ENCODE assay signal across 8 cellular contexts in the genomic region with DNA sequence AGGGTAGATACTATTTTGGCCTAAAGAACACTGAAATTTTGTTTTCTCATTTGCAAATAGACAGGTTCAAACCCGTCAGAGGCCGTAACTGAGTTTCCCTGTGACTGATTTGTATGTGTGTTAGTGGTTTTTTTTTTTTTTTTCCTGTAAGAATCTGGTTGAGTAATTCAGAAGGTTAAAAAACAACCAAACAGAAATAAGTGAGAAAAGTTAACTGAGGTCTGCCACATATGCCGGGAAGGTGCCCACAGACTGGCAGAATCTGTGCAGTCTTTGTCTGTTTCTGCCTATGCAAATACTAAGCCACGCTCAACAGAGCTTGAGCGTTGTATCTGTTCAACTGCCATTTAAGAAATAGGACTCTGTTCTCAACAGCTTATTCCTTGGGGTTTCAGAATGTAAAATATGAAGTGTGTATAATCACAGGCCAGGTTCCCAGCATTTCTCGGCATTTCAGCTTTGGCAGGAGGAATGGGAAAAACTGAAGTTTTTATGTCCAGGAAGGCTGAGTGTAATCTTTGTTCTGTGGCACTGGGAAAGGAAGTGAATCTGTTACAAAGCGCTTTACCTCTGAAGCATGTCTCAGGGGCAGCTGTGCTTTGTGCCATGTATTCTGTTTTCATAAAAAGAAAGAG.
DNase-seq lines count a peak whose midpoint lies in the region; ATAC-seq, FAIRE-seq and TF ChIP-seq lines count a peak whose summit lies in the region.

No MANE protein-coding gene starts in this region.

- H2AK5ac ChIP-seq in H1 (ENCODE audit: low read depth, low read length): no peak overlapping the region

- H4K8ac ChIP-seq in H1 (ENCODE audit: extremely low read depth, insufficient read depth, low read length): no peak overlapping the region

- peak overlapping the region; percentile 89 for H2BK120ac ChIP-seq in H1 (replicated peaks; ENCODE audit: low read depth, low read length)

- H3K36me3 ChIP-seq in H1 (ENCODE audit: control insufficient read depth in 2 of 4, insufficient read depth in 4 of 4, low read length in 3 of 4): no peaks in the 10 kb centered on the region

- no peak overlapping the region for H2BK15ac ChIP-seq in H1 (ENCODE audit: low read length)

- CTCF ChIA-PET in H1 (lab: Charles Lee; ENCODE audit: partially characterized antibody): interaction anchor here (0.5 to 1.8 kb wide), 6 partner anchors 10 to 156 kb away, joined by 3 to 5 read pairs (median 4); no protein-coding TSS in a partner anchor

- TF ChIP-seq CTCF in H1 (IDR thresholded peaks at IDR 0.05; ENCODE audit: control extremely low read depth in 1 of 3, insufficient read depth in 1 of 3, low read depth in 1 of 3, low read length in 3 of 3): no peak
- no peak for TF ChIP-seq CTCF in omental fat pad (IDR thresholded peaks at IDR 0.05)

- peaks cover 10 to 30% (median 22%) of the 10 kb centered on the region in 4 experiments for H3K4me1 ChIP-seq in H1 (replicated peaks in 1 of 4; ENCODE audit: control insufficient read depth in 3 of 4, insufficient read depth in 4 of 4, low read length in 3 of 4)

- peak overlapping the region; percentile 41; the same call in 1 of the 2 replicates for H2BK12ac ChIP-seq in H1 (ENCODE audit: low read depth, low read length)

- H3K18ac ChIP-seq in H1 (ENCODE audit: extremely low read depth, low read length): no peak overlapping the region

- H3K9ac ChIP-seq in H1 (replicated peaks in 1 of 4; ENCODE audit: extremely low read depth in 1 of 4, low read depth in 3 of 4, low read length in 3 of 4): no peak overlapping the region; a peak in 1 of 7 replicates

- peak overlapping the region; percentile 38 for H4K5ac ChIP-seq in H1 (ENCODE audit: insufficient read length, low read depth, low read length)

- H3K23ac ChIP-seq in H1 (ENCODE audit: insufficient read length): no peak overlapping the region

- H4K91ac ChIP-seq in H1 (replicated peaks; ENCODE audit: insufficient read length, low read length): peak overlapping the region; percentile 38

- H3K4ac ChIP-seq in H1 (replicated peaks; ENCODE audit: insufficient read length, low read depth, low read length): peak overlapping the region; percentile 32

- ATAC-seq in GM19043 (IDR thresholded peaks at IDR 0.05; ENCODE audit: low read depth, unreplicated experiment) (peak; percentile 66), HG03039 (IDR thresholded peaks at IDR 0.05; ENCODE audit: unreplicated experiment) (peak; percentile 69), omental fat pad (ENCODE audit: low FRiP score) (no peak)

- 78% methylated on average over 7 of the region's 7 CpGs; no CpG with 5 or more reads in 1 of the 2 experiments for WGBS in H1 (ENCODE audit: extremely low coverage in 1 of 2, insufficient coverage in 1 of 2, insufficient read length in 1 of 2, insufficient replicate concordance in 2 of 2, low coverage in 1 of 2, low lambda C conversion rate in 2 of 2, missing lambda C conversion rate in 1 of 2), 2 experiments

- H3K56ac ChIP-seq in H1 (replicated peaks; ENCODE audit: insufficient read length, low read depth, low read length): no peak overlapping the region

- H3K4me3 ChIP-seq in H1 (ENCODE audit: extremely low read depth in 1 of 4, insufficient read depth in 2 of 4, low read depth in 3 of 4, low read length in 4 of 4): no peak overlapping the region

- peak overlapping the region; percentile 66 for H3K27ac ChIP-seq in H1 (ENCODE audit: low read depth, low read length)

- no peaks in the 10 kb centered on the region for H3K9me3 ChIP-seq in H1 (ENCODE audit: insufficient read depth in 2 of 2, low read depth in 1 of 2, low read length in 1 of 2)

- TF ChIP-seq RAD21 in H1 (IDR thresholded peaks at IDR 0.05 in 1 of 2, conservative IDR thresholded peaks at IDR 0.05 in 1 of 2; ENCODE audit: low read depth in 2 of 2, low read length in 2 of 2): no peak

- H2BK5ac ChIP-seq in H1 (ENCODE audit: low read depth, low read length): peak overlapping the region; percentile 63; the same call in 1 of the 2 replicates

- H3K4me2 ChIP-seq in H1 (ENCODE audit: insufficient read depth in 1 of 2, low read depth in 2 of 2, low read length in 2 of 2): 0 out of 4 replicates have a peak overlapping the region, but pooled peaks of 1 of the 2 experiments have one; percentile 23

- no peaks in the 10 kb centered on the region for H3K27me3 ChIP-seq in H1 (replicated peaks in 1 of 4; ENCODE audit: control insufficient read depth in 3 of 4, extremely low read depth in 1 of 4, insufficient read depth in 3 of 4, low read length in 3 of 4)

- TF ChIP-seq POLR2A in H1 (IDR thresholded peaks at IDR 0.05; ENCODE audit: control extremely low read depth in 1 of 2, low read depth in 2 of 2, low read length in 2 of 2): no peak

- H4K20me1 ChIP-seq in H1 (replicated peaks in 1 of 2; ENCODE audit: control insufficient read depth in 1 of 2, insufficient read depth in 2 of 2, low read length in 2 of 2): no peaks in the 10 kb centered on the region

- H3K23me2 ChIP-seq in H1 (ENCODE audit: low read depth, low read length): no peaks in the 10 kb centered on the region

- no peak overlapping the region for H3K14ac ChIP-seq in H1 (ENCODE audit: insufficient read length)

- H2BK20ac ChIP-seq in H1 (ENCODE audit: low read length): peak overlapping the region; percentile 88

- DNase-seq in activated CD4-positive, alpha-beta T cell treated with anti-CD3 and anti-CD28 coated beads for 1 hour: peak; percentile 48
- DNase-seq in H1 (ENCODE audit: low read depth in 1 of 2, low spot score in 2 of 2) (no peak), omental fat pad (ENCODE audit: low spot score) (no peak), H4 (ENCODE audit: low spot score) (no peak), NCI-H2196 (lab: John Stamatoyannopoulos, UW; ENCODE audit: unreplicated experiment) (no peak)
- peak; percentile 73 for DNase-seq in stimulated activated CD4-positive, alpha-beta T cell treated with anti-CD3 and anti-CD28 coated beads, Interleukin-4, amount 100 ng/mL, for 24 hours

- H3K79me1 ChIP-seq in H1 (ENCODE audit: low read depth, low read length): no peaks in the 10 kb centered on the region

- no peak for TF ChIP-seq EP300 in H1 (IDR thresholded peaks at IDR 0.05; ENCODE audit: borderline replicate concordance in 1 of 2, low read depth in 2 of 2, low read length in 2 of 2)

- POLR2A ChIA-PET in H1 (lab: Charles Lee; ENCODE audit: partially characterized antibody): interaction anchor here (0.8 to 2.2 kb wide), 5 partner anchors 11 to 247 kb away, joined by 3 to 11 read pairs (median 3); no protein-coding TSS in a partner anchor

- FAIRE-seq in H1 (lab: Jason Lieb, UNC): peak; percentile 13

- H3K79me2 ChIP-seq in H1 (ENCODE audit: control insufficient read depth in 1 of 2, insufficient read depth in 2 of 2, low read length in 2 of 2): no peaks in the 10 kb centered on the region

- H2AFZ ChIP-seq in H1 (ENCODE audit: low read length): 0 out of 2 replicates have a peak overlapping the region, but pooled peaks have one; percentile 7

TF ChIP-seq in H1, 55 proteins besides CTCF, POLR2A, EP300 and RAD21:
- TF ChIP-seq SAP30 (IDR thresholded peaks at IDR 0.05; ENCODE audit: insufficient read depth, insufficient replicate concordance, low read length): no peak
- TF ChIP-seq, protein P1, sequence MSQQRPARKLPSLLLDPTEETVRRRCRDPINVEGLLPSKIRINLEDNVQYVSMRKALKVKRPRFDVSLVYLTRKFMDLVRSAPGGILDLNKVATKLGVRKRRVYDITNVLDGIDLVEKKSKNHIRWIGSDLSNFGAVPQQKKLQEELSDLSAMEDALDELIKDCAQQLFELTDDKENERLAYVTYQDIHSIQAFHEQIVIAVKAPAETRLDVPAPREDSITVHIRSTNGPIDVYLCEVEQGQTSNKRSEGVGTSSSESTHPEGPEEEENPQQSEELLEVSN (IDR thresholded peaks at IDR 0.05): no peak
- no peak for TF ChIP-seq SIX5 (IDR thresholded peaks at IDR 0.05; ENCODE audit: low read depth, low read length)

Comparison
In these comparisons a context has a peak if more than half of its experiments do, and no peak if none do; other contexts are left out.
1. DNase-seq: peak in activated CD4-positive, alpha-beta T cell treated with anti-CD3 and anti-CD28 coated beads for 1 hour (single experiment) and stimulated activated CD4-positive, alpha-beta T cell treated with anti-CD3 and anti-CD28 coated beads, Interleukin-4, amount 100 ng/mL, for 24 hours (single experiment); none in H1 (0 of 2), omental fat pad (single experiment), H4 (single experiment) and NCI-H2196 (single experiment).